In the genomic region with DNA sequence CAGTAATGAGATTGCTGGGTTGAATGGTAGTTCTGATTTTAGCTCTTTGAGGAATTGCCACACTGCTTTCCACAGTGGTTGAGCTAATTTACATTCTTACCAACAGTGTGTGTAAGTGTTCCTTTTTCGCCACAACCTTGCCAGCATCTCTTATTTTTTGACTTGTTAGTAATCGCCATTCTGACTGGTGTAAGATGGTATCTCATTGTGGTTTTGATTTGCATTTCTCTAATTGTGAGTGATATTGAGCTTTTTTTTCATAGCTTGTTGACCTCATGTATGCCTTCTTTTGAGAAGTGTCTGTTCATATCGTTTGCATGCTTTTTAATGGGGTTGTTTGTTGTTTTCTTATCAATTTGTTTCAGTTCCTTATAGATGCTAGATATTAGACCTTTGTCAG, we compare ENCODE assay signal across 20 cellular contexts.
DNase-seq lines count a peak whose midpoint lies in the region; ATAC-seq and TF ChIP-seq lines count a peak whose summit lies in the region.
"Had no signal": no experiment of that assay in that cellular context is flagged by ENCODE, and none has a peak within 500 bp of the region (broad histone marks: within the 10 kb centered on the region; RNA-seq: fewer than 3 reads in every experiment).

No MANE protein-coding gene starts in this region.

- intact Hi-C loops in spleen (cut with DNase I; ENCODE audit: low total_unique reads): no loop called here

- no peaks in the 10 kb centered on the region for H3K9me3 Mint-ChIP-seq in memory B cell

- no peak for TF ChIP-seq CTCF in spleen (IDR thresholded peaks at IDR 0.05 in 8 of 11, conservative IDR thresholded peaks at IDR 0.05 in 3 of 11)

- H3K27me3 Mint-ChIP-seq in memory B cell: peaks cover 2% of the 10 kb centered on the region
- H3K27me3 Mint-ChIP-seq: CD4-positive, alpha-beta memory T cell; T-cell had no signal

- TF ChIP-seq POLR2A in spleen (IDR thresholded peaks at IDR 0.05): no peak

- no peak overlapping the region for H3K4me3 ChIP-seq in spleen
- H3K4me3 ChIP-seq: BLaER1 had no signal

- H3K36me3 Mint-ChIP-seq in memory B cell: no peaks in the 10 kb centered on the region
- H3K36me3 Mint-ChIP-seq: T-cell had no signal

- peaks cover 0 to 2% (median under 1%) of the 10 kb centered on the region in 8 donors for H3K9me3 ChIP-seq in spleen
- H3K9me3 ChIP-seq: BLaER1 had no signal

- H3K27ac ChIP-seq in spleen: no peak overlapping the region
- H3K27ac ChIP-seq: BLaER1 had no signal

- H3K4me1 Mint-ChIP-seq in memory B cell: peaks cover 6% of the 10 kb centered on the region

- H3K27me3 ChIP-seq in spleen (replicated peaks in 1 of 7): no peaks in the 10 kb centered on the region
- H3K27me3 ChIP-seq: BLaER1 had no signal

- H3K4me1 ChIP-seq in spleen: no peaks in the 10 kb centered on the region
- H3K4me1 ChIP-seq: BLaER1 had no signal

- DNase-seq in NCI-H526 (lab: John Stamatoyannopoulos, UW) (peak; percentile 55 to 61), memory B cell (ENCODE audit: low spot score in 2 of 2) (no peak), T-helper 9 cell (no peak), spleen (no peak), HPDE6-E6E7 (ENCODE audit: extremely low spot score) (no peak), amygdala (lab: John Stamatoyannopoulos, UW) (no peak)
- DNase-seq: Calu3; DMS153; KG1; NCI-H1092 treated with DMSO at 0.1 percent for 48 hours; NCI-H1436 treated with DMSO at 0.1 percent for 48 hours; NCI-H1930; NCI-H748 treated with DMSO at 0.1 percent for 48 hours; NK-92 treated with Interleukin-12 subunit alpha and Interleukin-12 subunit beta, amount 100 ng/mL, for 24 hours; T-cell had no signal

- 68 to 83% (median 70%) methylated on average over 3 of the region's 3 CpGs for WGBS in spleen, 5 donors

- no peak overlapping the region for H3K27ac Mint-ChIP-seq in memory B cell

- ATAC-seq in GM18498 (IDR thresholded peaks at IDR 0.05; ENCODE audit: unreplicated experiment): peak; percentile 76
- peak; percentile 65 for ATAC-seq in GM18907 (IDR thresholded peaks at IDR 0.05; ENCODE audit: unreplicated experiment)
- peak; percentile 50 for ATAC-seq in memory B cell (ENCODE audit: low read depth)
- ATAC-seq: HCT116, T-cell had no signal

- peak overlapping the region; percentile 22 for H3K4me3 Mint-ChIP-seq in memory B cell
- H3K4me3 Mint-ChIP-seq: T-cell had no signal

- no peaks in the 10 kb centered on the region for H3K36me3 ChIP-seq in spleen
- H3K36me3 ChIP-seq: BLaER1 had no signal

Comparison
In these comparisons a context has a peak if more than half of its experiments do, and no peak if none do; other contexts are left out.
1. DNase-seq: peak in NCI-H526 (2 of 2); none in memory B cell (0 of 2), T-helper 9 cell (single experiment), spleen (single experiment), HPDE6-E6E7 (single experiment) and amygdala (0 of 56).
2. Peak in every context shown above with its lines, with median percentiles within 50 percentile points of each other: ATAC-seq.